ENCODE assay signal across 24 cellular contexts in the genomic region with DNA sequence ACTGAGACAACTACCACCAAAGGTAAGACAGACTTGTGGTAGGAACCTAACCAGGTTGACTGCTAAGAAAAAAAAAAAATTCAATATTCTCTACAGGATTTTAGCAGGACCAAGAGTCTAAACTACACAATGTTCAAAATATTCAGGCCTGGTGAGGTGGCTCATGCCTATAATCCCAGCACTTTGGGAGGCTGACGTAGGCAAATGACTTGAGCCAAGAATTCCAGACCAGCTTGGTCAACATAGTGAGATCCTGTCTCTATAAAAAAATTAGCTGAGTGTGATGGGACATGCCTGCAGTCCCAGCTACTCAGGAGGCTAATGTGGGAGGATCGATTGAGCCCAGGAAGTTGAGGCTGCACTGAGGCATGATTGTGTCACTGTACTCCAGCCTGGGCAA.
A peak's percentile ranks its signal among the peaks of the same experiment; 100 is the strongest.
DNase-seq lines count a peak whose midpoint lies in the region; ATAC-seq and TF ChIP-seq lines count a peak whose summit lies in the region.
"Had no signal": no experiment of that assay in that cellular context is flagged by ENCODE, and none has a peak within 500 bp of the region (broad histone marks: within the 10 kb centered on the region; RNA-seq: fewer than 3 reads in every experiment).

No MANE protein-coding gene starts in this region.

- H3K9me1 ChIP-seq in IMR-90 (ENCODE audit: insufficient read depth, low read length) = no peaks in the 10 kb centered on the region

- H4K8ac ChIP-seq in IMR-90 (ENCODE audit: low read depth in 2 of 2, low read length in 2 of 2) (no peak overlapping the region), trophoblast cell (ENCODE audit: low read depth, low read length) (no peak overlapping the region)

- DNase-seq in AG09309 (ENCODE audit: low read depth) (peak; percentile 3), IMR-90 (peak; percentile 46), astrocyte of the hippocampus (ENCODE audit: low read depth, low spot score) (peak; percentile 71), trophoblast cell (no peak), HEK293T (ENCODE audit: extremely low spot score) (no peak), DMS53 treated with DMSO at 0.1 percent for 48 hours (lab: John Stamatoyannopoulos, UW; ENCODE audit: unreplicated experiment) (no peak)
- DNase-seq: BE2C; CD4-positive, CD25-positive, alpha-beta regulatory T cell; COR-L47; DMS 273 treated with DMSO at 0.1 percent for 48 hours; HCEC 1CT; KG1; NCI-H1417 treated with DMSO at 0.1 percent for 48 hours; NCI-H187 treated with DMSO at 0.1 percent for 48 hours; NCI-H345; NCI-H526; PC-9; SIG-M5 had no signal

- no peaks in the 10 kb centered on the region for H3K79me1 ChIP-seq in IMR-90 (ENCODE audit: low read depth in 1 of 2, low read length in 2 of 2)
- H3K79me1 ChIP-seq in trophoblast cell (ENCODE audit: low read length) = peaks cover 2% of the 10 kb centered on the region

- no peak for TF ChIP-seq RAD21 in IMR-90 (IDR thresholded peaks at IDR 0.05; ENCODE audit: low read length)

- H3K4ac ChIP-seq in IMR-90 (ENCODE audit: low read depth, low read length) (no peak overlapping the region), trophoblast cell (ENCODE audit: low read depth, low read length) (no peak overlapping the region)

- no peak overlapping the region for H2BK20ac ChIP-seq in IMR-90 (ENCODE audit: low read depth, low read length)

- H3K27ac ChIP-seq in IMR-90 (ENCODE audit: insufficient read depth, low read length) = no peak overlapping the region
- no peak overlapping the region for H3K27ac ChIP-seq in trophoblast cell (ENCODE audit: low read depth, low read length)
- H3K27ac ChIP-seq: 22Rv1, PC-9, RWPE1 had no signal

- H2AK9ac ChIP-seq in IMR-90 (replicated peaks; ENCODE audit: low read depth, low read length, poor library complexity) = no peak overlapping the region

- H2AFZ ChIP-seq in IMR-90 (replicated peaks; ENCODE audit: low read length, poor library complexity) = no peak overlapping the region
- H2AFZ ChIP-seq in trophoblast cell (ENCODE audit: insufficient read depth, low read length, poor library complexity) = no peak overlapping the region
- H2AFZ ChIP-seq: GM23338, PC-9 had no signal

- no peaks in the 10 kb centered on the region for H4K20me1 ChIP-seq in IMR-90 (ENCODE audit: insufficient read depth, low read length)

- H4K12ac ChIP-seq in trophoblast cell (ENCODE audit: low read depth, low read length) = no peak overlapping the region

- POLR2A ChIA-PET in IMR-90 (lab: Charles Lee; ENCODE audit: unreplicated experiment) = no interaction called here
- POLR2A ChIA-PET in HEK293T (lab: Yijun Ruan, JAX) = no interaction called here

- intact Hi-C loops in IMR-90 (cut with micrococcal nuclease) = no loop called here

- no peaks in the 10 kb centered on the region for H3K36me3 ChIP-seq in IMR-90 (ENCODE audit: control insufficient read depth, insufficient read depth, low read length)
- H3K36me3 ChIP-seq in trophoblast cell (ENCODE audit: control insufficient read depth in 1 of 2, insufficient read depth in 2 of 2, low read length in 2 of 2) = no peaks in the 10 kb centered on the region
- H3K36me3 ChIP-seq: BE2C had no signal

- H4K91ac ChIP-seq in IMR-90 (ENCODE audit: insufficient read depth, low read depth, low read length) (no peak overlapping the region), trophoblast cell (ENCODE audit: low read depth, low read length) (no peak overlapping the region)

- H3K9me3 ChIP-seq in IMR-90 (ENCODE audit: control insufficient read depth, insufficient read depth, low read length) (no peaks in the 10 kb centered on the region), trophoblast cell (ENCODE audit: insufficient read depth, low read depth, low read length) (no peaks in the 10 kb centered on the region)
- H3K9me3 ChIP-seq: BE2C had no signal

- BruUV-seq in IMR-90 (replicated peaks; lab: Mats Ljungman, UMichigan) = no TSS peak

- dilution Hi-C loops in IMR-90 (cut with HindIII; ENCODE audit: low sequenced_read_pairs, unreplicated experiment) = no loop called here

- no peak overlapping the region for H3K56ac ChIP-seq in IMR-90 (ENCODE audit: extremely low read depth, insufficient read depth, low read length)

- H3K9ac ChIP-seq in IMR-90 (ENCODE audit: low read depth, low read length) (no peak overlapping the region), trophoblast cell (ENCODE audit: low read length) (no peak overlapping the region)

- no peak overlapping the region for H4K5ac ChIP-seq in IMR-90 (ENCODE audit: low read depth, low read length)

- H3K79me2 ChIP-seq in trophoblast cell (ENCODE audit: control insufficient read depth, insufficient read depth, low read length, poor library complexity) = no peaks in the 10 kb centered on the region

- in situ Hi-C loops in IMR-90 (cut with MboI; ENCODE audit: low sequenced_read_pairs) = no loop called here

- H3K4me2 ChIP-seq in IMR-90 (ENCODE audit: low read depth, low read length) = no peak overlapping the region
- H3K4me2 ChIP-seq in trophoblast cell (ENCODE audit: low read length) = no peak overlapping the region
- H3K4me2 ChIP-seq: GM23338, PC-9 had no signal

- H2BK120ac ChIP-seq in IMR-90 (ENCODE audit: low read depth, low read length) (no peak overlapping the region), trophoblast cell (ENCODE audit: insufficient read depth, low read length, poor library complexity) (peak overlapping the region; percentile 43)

- no peak overlapping the region for H2AK5ac ChIP-seq in IMR-90 (ENCODE audit: low read depth, low read length)
- H2AK5ac ChIP-seq in trophoblast cell (ENCODE audit: low read length) = no peak overlapping the region

- H3K27me3 ChIP-seq in IMR-90 (ENCODE audit: control insufficient read depth, insufficient read depth, low read length) (no peaks in the 10 kb centered on the region; the same call in 1 of the 2 replicates), trophoblast cell (ENCODE audit: insufficient read depth, low read length) (no peaks in the 10 kb centered on the region)
- H3K27me3 ChIP-seq: BE2C had no signal

- no peak overlapping the region for H3K14ac ChIP-seq in IMR-90 (replicated peaks; ENCODE audit: low read depth, low read length)
- H3K14ac ChIP-seq in trophoblast cell (ENCODE audit: low read length) = no peak overlapping the region

- no peak overlapping the region for H2BK15ac ChIP-seq in IMR-90 (ENCODE audit: low read depth, low read length)

- no peak overlapping the region for H2BK12ac ChIP-seq in trophoblast cell (ENCODE audit: low read length)

- H3K4me3 ChIP-seq in AG09309 (ENCODE audit: control insufficient read depth, low read depth, low read length) (no peak overlapping the region), IMR-90 (ENCODE audit: insufficient read depth, low read depth, low read length) (no peak overlapping the region), trophoblast cell (ENCODE audit: low read depth, low read length) (no peak overlapping the region)
- H3K4me3 ChIP-seq: GM23338, PC-9 had no signal

- no peak overlapping the region for H3K23ac ChIP-seq in IMR-90 (ENCODE audit: low read depth, low read length)
- no peak overlapping the region for H3K23ac ChIP-seq in trophoblast cell (ENCODE audit: low read length)

- no peak overlapping the region for H3K18ac ChIP-seq in IMR-90 (ENCODE audit: low read depth, low read length)
- H3K18ac ChIP-seq in trophoblast cell (ENCODE audit: low read length) = no peak overlapping the region

- ATAC-seq in IMR-90 (ENCODE audit: low read depth) = peak; percentile 40
- ATAC-seq in HG03521 (IDR thresholded peaks at IDR 0.05; ENCODE audit: unreplicated experiment) = no peak
- ATAC-seq in HG02642 (IDR thresholded peaks at IDR 0.05; ENCODE audit: poor library complexity, unreplicated experiment) = no peak
- ATAC-seq: GM23338, HepG2 had no signal

- peaks cover 3% of the 10 kb centered on the region for H3K4me1 ChIP-seq in IMR-90 (ENCODE audit: control insufficient read depth, insufficient read depth, low read length)
- H3K4me1 ChIP-seq in trophoblast cell (ENCODE audit: control insufficient read depth in 1 of 2, insufficient read depth in 2 of 2, low read length in 2 of 2) = peaks cover 2 to 4% of the 10 kb centered on the region in 2 experiments
- H3K4me1 ChIP-seq: BE2C had no signal

- 50% methylated on average over 1 of the region's 2 CpGs; no CpG with 5 or more reads in 1 of the 2 experiments for WGBS in IMR-90 (ENCODE audit: extremely low coverage in 2 of 2, insufficient read length in 1 of 2), 2 experiments
- WGBS in trophoblast cell (ENCODE audit: extremely low coverage, insufficient coverage, insufficient read length) = no CpG with 5 or more reads among the region's 2 CpGs

- TF ChIP-seq CTCF in AG09309 (IDR thresholded peaks at IDR 0.05; ENCODE audit: control insufficient read depth, insufficient read depth, low read depth, low read length, missing control alignments) (no peak), IMR-90 (conservative IDR thresholded peaks at IDR 0.05; ENCODE audit: low read depth, low read length) (no peak)

- no peak for TF ChIP-seq POLR2A in IMR-90 (IDR thresholded peaks at IDR 0.05; ENCODE audit: low read depth, low read length)

- CTCF ChIA-PET in IMR-90 (lab: Yijun Ruan, JAX) (no interaction called here), HEK293T (lab: Yijun Ruan, JAX) (interaction anchor here (0.7 kb wide), 1 partner anchor 638 kb away, joined by 3 read pairs; no protein-coding TSS in a partner anchor)

- H2BK5ac ChIP-seq in IMR-90 (ENCODE audit: low read depth, low read length, poor library complexity, severe bottlenecking) (no peak overlapping the region), trophoblast cell (ENCODE audit: low read depth, low read length, poor library complexity) (no peak overlapping the region)

TF ChIP-seq in IMR-90, 13 proteins besides CTCF, POLR2A, EP300 and RAD21 (continues in another document):
- TF ChIP-seq, protein P1, sequence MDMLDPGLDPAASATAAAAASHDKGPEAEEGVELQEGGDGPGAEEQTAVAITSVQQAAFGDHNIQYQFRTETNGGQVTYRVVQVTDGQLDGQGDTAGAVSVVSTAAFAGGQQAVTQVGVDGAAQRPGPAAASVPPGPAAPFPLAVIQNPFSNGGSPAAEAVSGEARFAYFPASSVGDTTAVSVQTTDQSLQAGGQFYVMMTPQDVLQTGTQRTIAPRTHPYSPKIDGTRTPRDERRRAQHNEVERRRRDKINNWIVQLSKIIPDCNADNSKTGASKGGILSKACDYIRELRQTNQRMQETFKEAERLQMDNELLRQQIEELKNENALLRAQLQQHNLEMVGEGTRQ (IDR thresholded peaks at IDR 0.05; ENCODE audit: low read depth, low read length) = no peak
- TF ChIP-seq CEBPB (IDR thresholded peaks at IDR 0.05; ENCODE audit: low read depth, low read length) = no peak

TF ChIP-seq in HEK293T, 16 proteins besides CTCF, POLR2A, EP300 and RAD21 (continues in another document):
- TF ChIP-seq NFRKB (IDR thresholded peaks at IDR 0.05) = no peak
- TF ChIP-seq BHLHE40 (IDR thresholded peaks at IDR 0.05; ENCODE audit: borderline replicate concordance) = no peak
- TF ChIP-seq CTBP1 (IDR thresholded peaks at IDR 0.05; ENCODE audit: borderline replicate concordance) = no peak
- no peak for TF ChIP-seq HDGF (IDR thresholded peaks at IDR 0.05; ENCODE audit: borderline replicate concordance)
- no peak for TF ChIP-seq L3MBTL2 (conservative IDR thresholded peaks at IDR 0.05)
- no peak for TF ChIP-seq SUZ12 (IDR thresholded peaks at IDR 0.05)
- no peak for TF ChIP-seq ZNF384 (IDR thresholded peaks at IDR 0.05)

Comparison
In these comparisons a context has a peak if more than half of its experiments do, and no peak if none do; other contexts are left out.
1. DNase-seq: peak in AG09309 (single experiment), IMR-90 (single experiment) and astrocyte of the hippocampus (single experiment); none in trophoblast cell (0 of 2), HEK293T (single experiment) and DMS53 treated with DMSO at 0.1 percent for 48 hours (single experiment).